In the genomic region with DNA sequence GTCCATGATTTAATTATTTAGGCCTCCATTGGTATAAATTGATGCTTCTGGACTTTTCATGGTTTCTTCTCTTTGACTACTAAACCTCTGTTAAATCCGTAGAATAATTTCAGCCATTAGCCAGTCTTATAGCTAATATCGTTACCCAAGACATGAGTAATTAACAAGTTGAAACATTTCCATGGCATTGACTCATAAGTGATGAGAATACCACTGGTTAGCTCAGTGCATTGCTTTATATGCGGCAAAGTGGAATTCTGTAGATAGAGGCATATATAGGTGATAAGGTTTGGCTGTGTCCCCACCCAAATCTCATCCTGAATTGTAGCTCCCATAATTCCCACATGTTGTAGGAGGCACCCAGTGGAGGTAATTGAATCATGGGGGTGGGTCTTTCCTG, we compare ENCODE assay signal across 23 cellular contexts.
DNase-seq lines count a peak whose midpoint lies in the region; ATAC-seq, FAIRE-seq and TF ChIP-seq lines count a peak whose summit lies in the region.
"Had no signal": no experiment of that assay in that cellular context is flagged by ENCODE, and none has a peak within 500 bp of the region (broad histone marks: within the 10 kb centered on the region; RNA-seq: fewer than 3 reads in every experiment).

No MANE protein-coding gene starts in this region.

- POLR2A ChIA-PET in MCF 10A (lab: Yijun Ruan, JAX) = no interaction called here

- H3K27ac Mint-ChIP-seq in MCF 10A (ENCODE audit: low read depth, unreplicated experiment) = no peak overlapping the region
- H3K27ac Mint-ChIP-seq: B cell; CD4-positive, CD25-positive, alpha-beta regulatory T cell; CD8-positive, alpha-beta T cell had no signal

- intact Hi-C loops in MCF 10A (cut with micrococcal nuclease) (no loop called here), breast epithelium (cut with DNase I; ENCODE audit: low total_unique reads) (no loop called here)

- DNase-seq in MCF 10A (ENCODE audit: unreplicated experiment) = peak; percentile 13
- DNase-seq in breast epithelium (ENCODE audit: low spot score in 2 of 2) = no peak
- peak; percentile 89 for DNase-seq in bronchial epithelial cell (ENCODE audit: low read depth)
- DNase-seq in hypothalamus (lab: John Stamatoyannopoulos, UW) = no peak
- DNase-seq in DMS53 (lab: John Stamatoyannopoulos, UW) = no peak
- DNase-seq: Caco-2; CD4-positive, CD25-positive, alpha-beta regulatory T cell; CD8-positive, alpha-beta T cell; DMS153; DMS79; EL; GDM1; GM23248; H7; HCEC 1CT had no signal

- no peaks in the 10 kb centered on the region for H3K9me3 ChIP-seq in breast epithelium
- H3K9me3 ChIP-seq: BLaER1, Caco-2 had no signal

- H3K4me3 ChIP-seq in breast epithelium = no peak overlapping the region
- H3K4me3 ChIP-seq in bronchial epithelial cell (ENCODE audit: low read depth, low read length) = no peak overlapping the region
- H3K4me3 ChIP-seq: BLaER1, GM12878, GM23248 had no signal

- no TSS peak for BruUV-seq in MCF 10A (replicated peaks; lab: Mats Ljungman, UMichigan)

- no peak overlapping the region for H3K27ac ChIP-seq in breast epithelium
- H3K27ac ChIP-seq: 22Rv1, BLaER1, C4-2B, GM23248 had no signal

- no peaks in the 10 kb centered on the region for H3K27me3 Mint-ChIP-seq in MCF 10A (ENCODE audit: insufficient read depth, unreplicated experiment)
- H3K27me3 Mint-ChIP-seq: B cell; CD4-positive, CD25-positive, alpha-beta regulatory T cell had no signal

- CTCF ChIA-PET in MCF 10A (lab: Yijun Ruan, JAX) = interaction anchor here (0.6 kb wide), 1 partner anchor 83 kb away, joined by 3 read pairs; no protein-coding TSS in a partner anchor

- TF ChIP-seq CTCF in MCF 10A (IDR thresholded peaks at IDR 0.05; ENCODE audit: unreplicated experiment) = no peak
- TF ChIP-seq CTCF in breast epithelium (IDR thresholded peaks at IDR 0.05) = no peak
- no peak for TF ChIP-seq CTCF in bronchial epithelial cell (IDR thresholded peaks at IDR 0.05; ENCODE audit: insufficient read depth, low read length, severe bottlenecking)

- H3K9me3 Mint-ChIP-seq in MCF 10A (ENCODE audit: unreplicated experiment) = peaks cover 13% of the 10 kb centered on the region
- H3K9me3 Mint-ChIP-seq: CD8-positive, alpha-beta T cell had no signal

- H3K36me3 Mint-ChIP-seq in MCF 10A (ENCODE audit: insufficient read depth, unreplicated experiment) = no peaks in the 10 kb centered on the region
- H3K36me3 Mint-ChIP-seq: CD4-positive, CD25-positive, alpha-beta regulatory T cell; CD8-positive, alpha-beta T cell had no signal

- H3K4me1 ChIP-seq in breast epithelium = no peaks in the 10 kb centered on the region
- H3K4me1 ChIP-seq: BLaER1, Caco-2 had no signal

- no peak for TF ChIP-seq POLR2A in breast epithelium (IDR thresholded peaks at IDR 0.05)

- H3K27me3 ChIP-seq in breast epithelium = no peaks in the 10 kb centered on the region
- H3K27me3 ChIP-seq in bronchial epithelial cell (ENCODE audit: control insufficient read depth, insufficient read depth, low read length) = no peaks in the 10 kb centered on the region
- H3K27me3 ChIP-seq: BLaER1 had no signal

- ATAC-seq in esophagus mucosa (peak; percentile 71), GM19397 (IDR thresholded peaks at IDR 0.05; ENCODE audit: unreplicated experiment) (no peak)
- ATAC-seq: CD8-positive, alpha-beta T cell; GM12878 had no signal

- no peak for FAIRE-seq in bronchial epithelial cell (lab: Jason Lieb, UNC)
- FAIRE-seq: A204.1, GM12878 had no signal

- H3K36me3 ChIP-seq in breast epithelium = no peaks in the 10 kb centered on the region
- H3K36me3 ChIP-seq in bronchial epithelial cell (ENCODE audit: control insufficient read depth, insufficient read depth, low read length) = no peaks in the 10 kb centered on the region
- H3K36me3 ChIP-seq: BLaER1 had no signal

- H3K4me1 Mint-ChIP-seq in MCF 10A (ENCODE audit: insufficient read depth, unreplicated experiment) = no peaks in the 10 kb centered on the region
- H3K4me1 Mint-ChIP-seq: B cell; CD4-positive, CD25-positive, alpha-beta regulatory T cell had no signal

- no peak overlapping the region for H3K4me3 Mint-ChIP-seq in MCF 10A (ENCODE audit: unreplicated experiment)
- H3K4me3 Mint-ChIP-seq: B cell; CD4-positive, CD25-positive, alpha-beta regulatory T cell; CD8-positive, alpha-beta T cell had no signal

Comparison
In these comparisons a context has a peak if more than half of its experiments do, and no peak if none do; other contexts are left out.
1. DNase-seq: peak in MCF 10A (single experiment) and bronchial epithelial cell (single experiment); none in breast epithelium (0 of 2), hypothalamus (0 of 51) and DMS53 (single experiment).